13 cellular contexts compared by ENCODE assay signal in the genomic region with DNA sequence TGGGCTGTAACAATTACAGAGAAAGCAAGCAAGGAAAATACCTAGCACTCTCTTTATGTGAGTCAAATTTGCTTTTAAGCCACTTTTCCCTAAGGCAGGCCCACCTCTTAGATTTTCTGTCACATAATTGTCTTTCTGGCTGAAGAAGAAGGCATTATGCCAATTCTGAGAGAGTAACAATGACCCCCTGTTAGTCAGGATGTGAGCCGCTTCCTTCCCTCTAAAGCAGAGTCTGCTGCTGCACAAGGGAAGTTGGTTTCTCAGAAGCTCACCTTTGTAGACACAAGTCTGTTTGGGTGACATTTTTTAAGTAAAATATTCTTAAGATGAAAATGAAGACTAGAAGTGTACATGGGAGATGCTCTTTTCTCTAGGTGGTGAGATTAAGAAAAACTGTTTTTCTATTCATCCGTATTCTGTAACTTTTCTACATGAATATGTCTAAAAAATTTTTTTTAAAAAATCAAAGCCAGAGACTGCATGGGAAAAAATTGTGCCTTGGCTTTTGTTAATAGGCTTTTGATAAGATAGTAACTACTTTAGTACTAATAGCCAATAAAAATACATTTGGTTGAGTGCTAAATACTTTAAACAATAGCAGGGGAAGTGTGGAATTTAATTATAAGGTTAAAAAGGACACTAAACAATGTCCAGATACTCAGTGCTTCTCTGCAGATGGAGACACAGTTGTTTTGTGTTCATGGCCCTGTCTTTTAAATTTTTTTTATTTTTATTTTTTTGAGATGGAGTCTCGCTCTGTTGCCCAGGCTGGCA. TPM values are rescaled to one million over a fixed set of nuclear protein-coding genes. Genes with fewer than 3 reads are reported as not detected.
DNase-seq lines count a peak whose midpoint lies in the region; ATAC-seq and TF ChIP-seq lines count a peak whose summit lies in the region.
"Had no signal": no experiment of that assay in that cellular context is flagged by ENCODE, and none has a peak within 500 bp of the region (broad histone marks: within the 10 kb centered on the region; RNA-seq: fewer than 3 reads in every experiment).

No MANE protein-coding gene starts in this region.

- no peaks in the 10 kb centered on the region for H3K36me3 Mint-ChIP-seq in naive thymus-derived CD4-positive, alpha-beta T cell

- H3K36me3 ChIP-seq in naive thymus-derived CD4-positive, alpha-beta T cell (ENCODE audit: control insufficient read depth in 2 of 3, insufficient read depth in 3 of 3, low read length in 3 of 3): no peaks in the 10 kb centered on the region

- H3K27ac Mint-ChIP-seq in naive thymus-derived CD4-positive, alpha-beta T cell: peak overlapping the region in 8 of 9 donors; percentile 38 to 92 (median 85)

- H3K4me3 ChIP-seq in choroid plexus epithelial cell (ENCODE audit: low read depth, low read length): no peak overlapping the region
- no peak overlapping the region for H3K4me3 ChIP-seq in naive thymus-derived CD4-positive, alpha-beta T cell (ENCODE audit: low read length)
- H3K4me3 ChIP-seq: PC-9 had no signal

- peaks cover 0 to 2% (median 0%) of the 10 kb centered on the region in 11 donors for H3K9me3 Mint-ChIP-seq in naive thymus-derived CD4-positive, alpha-beta T cell
- H3K9me3 Mint-ChIP-seq: stimulated activated naive CD8-positive, alpha-beta T cell treated with anti-CD3 and anti-CD28 coated beads, Interleukin-15, Interleukin-2, amounts not matched to agents 100 ng/mL and 50 ng/mL, for 24 hours had no signal

- H3K4me1 ChIP-seq in naive thymus-derived CD4-positive, alpha-beta T cell (ENCODE audit: control insufficient read depth in 2 of 2, insufficient read depth in 2 of 2, low read length in 2 of 2): peaks cover 3 to 37% of the 10 kb centered on the region in 2 donors

- ATAC-seq in naive thymus-derived CD4-positive, alpha-beta T cell: peak; percentile 48
- ATAC-seq in GM21529 (IDR thresholded peaks at IDR 0.05; ENCODE audit: unreplicated experiment): no peak

- no peaks in the 10 kb centered on the region for H3K27me3 ChIP-seq in naive thymus-derived CD4-positive, alpha-beta T cell (ENCODE audit: control insufficient read depth in 2 of 2, insufficient read depth in 2 of 2, low read length in 2 of 2)

- POLR2A ChIA-PET in naive thymus-derived CD4-positive, alpha-beta T cell (lab: Charles Lee): interaction anchor here (0.7 to 7.4 kb wide), 7 partner anchors 74 to 1073 kb away, joined by 3 to 85 read pairs (median 3); no protein-coding TSS in a partner anchor

- no peaks in the 10 kb centered on the region for H3K9me3 ChIP-seq in naive thymus-derived CD4-positive, alpha-beta T cell (ENCODE audit: control insufficient read depth in 2 of 3, low read length in 3 of 3)

- peaks cover 0 to 3% (median 0%) of the 10 kb centered on the region in 5 donors for H3K27me3 Mint-ChIP-seq in naive thymus-derived CD4-positive, alpha-beta T cell
- H3K27me3 Mint-ChIP-seq: stimulated activated naive CD8-positive, alpha-beta T cell treated with anti-CD3 and anti-CD28 coated beads, Interleukin-15, Interleukin-2, amounts not matched to agents 100 ng/mL and 50 ng/mL, for 24 hours had no signal

- DNase-seq in NCI-H748 (lab: John Stamatoyannopoulos, UW; ENCODE audit: unreplicated experiment) (peak; percentile 18), NCI-H748 treated with DMSO at 0.1 percent for 48 hours (lab: John Stamatoyannopoulos, UW) (no peak), HT1080 (ENCODE audit: low read depth) (peak; percentile 78), choroid plexus epithelial cell (ENCODE audit: low read depth) (peak; percentile 15), GM13977 (ENCODE audit: low spot score) (no peak)
- DNase-seq in naive thymus-derived CD4-positive, alpha-beta T cell: peak in 7 of 9 donors; percentile 14 to 63 (median 44)
- no peak for DNase-seq in activated T-cell treated with anti-CD3 and anti-CD28 coated beads, Interleukin-2, amount 50 U/mL, for 48 hours
- DNase-seq: activated CD8-positive, alpha-beta memory T cell treated with anti-CD3 and anti-CD28 coated beads, Interleukin-2, amount 50 U/mL, for 48 hours; DMS79 treated with DMSO at 0.1 percent for 48 hours; NCI-H1436; PC-9 had no signal

- no peak overlapping the region for H3K27ac ChIP-seq in naive thymus-derived CD4-positive, alpha-beta T cell (ENCODE audit: low read depth, low read length)
- H3K27ac ChIP-seq: PC-9 had no signal

- TF ChIP-seq CTCF in choroid plexus epithelial cell (conservative IDR thresholded peaks at IDR 0.05; ENCODE audit: low read depth, low read length) (no peak), GM13977 (IDR thresholded peaks at IDR 0.05; ENCODE audit: extremely low read depth, insufficient read depth, missing control alignments) (no peak)

- in situ Hi-C loops in GM13977 (cut with MboI; ENCODE audit: low pct_unique_long_range_greater_than_20kb, low sequenced_read_pairs, unreplicated experiment): loop anchor here (10.0 kb wide), 1 partner anchor 432 kb away; no protein-coding TSS in a partner anchor

- intact Hi-C loops in naive thymus-derived CD4-positive, alpha-beta T cell (cut with micrococcal nuclease): loop anchor here in 1 of 2 donors (1.0 to 2.0 kb wide), 2 partner anchors 11 to 16 kb away; no protein-coding TSS in a partner anchor

- peak overlapping the region in 9 of 10 donors; percentile 23 to 68 (median 53) for H3K4me3 Mint-ChIP-seq in naive thymus-derived CD4-positive, alpha-beta T cell
- H3K4me3 Mint-ChIP-seq: stimulated activated naive CD8-positive, alpha-beta T cell treated with anti-CD3 and anti-CD28 coated beads, Interleukin-15, Interleukin-2, amounts not matched to agents 100 ng/mL and 50 ng/mL, for 24 hours had no signal

- CTCF ChIA-PET in naive thymus-derived CD4-positive, alpha-beta T cell (lab: Charles Lee): interaction anchor here (0.6 to 11.7 kb wide), 5 partner anchors 26 to 695 kb away, joined by 3 to 289 read pairs (median 3); no protein-coding TSS in a partner anchor

- peaks cover 35 to 62% (median 54%) of the 10 kb centered on the region in 7 donors for H3K4me1 Mint-ChIP-seq in naive thymus-derived CD4-positive, alpha-beta T cell

RNA-seq across cellular contexts. Expression of gene VPS54, which starts 33.4 kb away (rescaled TPM):
- total RNA-seq in HT1080 (2014; rRNA removed; shearing (Covaris generic)): 9.8 TPM in 2 replicates
- 9.8 and 10.6 TPM in 2 replicates for polyA plus RNA-seq in HT1080 (2015; cell fraction: cytosol; rRNA removed)
- 11.1 and 13.4 TPM in 2 replicates for polyA plus RNA-seq in HT1080 (2015; cell fraction: nucleus; rRNA removed)
- 10 to 100 TPM; 13.2 to 20.8 (median 15.6) TPM for total RNA-seq in naive thymus-derived CD4-positive, alpha-beta T cell
- 10 to 100 TPM in 1 of 2 donors, 1 to 10 TPM in 1; 4.5 to 11.4 TPM for polyA plus RNA-seq in naive thymus-derived CD4-positive, alpha-beta T cell

Comparison
In these comparisons a context has a peak if more than half of its experiments do, and no peak if none do; other contexts are left out.
1. DNase-seq: peak in NCI-H748 (single experiment), HT1080 (single experiment), choroid plexus epithelial cell (single experiment) and naive thymus-derived CD4-positive, alpha-beta T cell (7 of 9); none in NCI-H748 treated with DMSO at 0.1 percent for 48 hours (single experiment), GM13977 (single experiment) and activated T-cell treated with anti-CD3 and anti-CD28 coated beads, Interleukin-2, amount 50 U/mL, for 48 hours (0 of 2).